Comparison of ENCODE assay signal across 25 cellular contexts in genomic region chr2:21260316-21260715, GRCh38.
DNase-seq lines count a peak whose midpoint lies in the region; ATAC-seq, FAIRE-seq and TF ChIP-seq lines count a peak whose summit lies in the region.
"Had no signal": no experiment of that assay in that cellular context is flagged by ENCODE, and none has a peak within 500 bp of the region (broad histone marks: within the 10 kb centered on the region; RNA-seq: fewer than 3 reads in every experiment).

No MANE protein-coding gene starts in this region.

- peaks cover 3% of the 10 kb centered on the region for H3K27me3 Mint-ChIP-seq in glutamatergic neuron (ENCODE audit: unreplicated experiment)
- H3K27me3 Mint-ChIP-seq: B cell, IgD-negative memory B cell had no signal

- FAIRE-seq in D721Med (lab: Jason Lieb, UNC): no peak

- no peak for TF ChIP-seq POLR2A in GM18505 (IDR thresholded peaks at IDR 0.05; ENCODE audit: borderline replicate concordance, extremely low read depth, insufficient read depth, insufficient read length)

- no peak for TF ChIP-seq CTCF in glutamatergic neuron (IDR thresholded peaks at IDR 0.05; ENCODE audit: partially characterized antibody, unreplicated experiment)
- TF ChIP-seq CTCF in D721Med (IDR thresholded peaks at IDR 0.05; ENCODE audit: insufficient read depth, missing control alignments): no peak

- H3K4me3 Mint-ChIP-seq in glutamatergic neuron (ENCODE audit: unreplicated experiment): peak overlapping the region; percentile 50
- H3K4me3 Mint-ChIP-seq: B cell; CD14-positive monocyte; CD8-positive, alpha-beta memory T cell; IgD-negative memory B cell had no signal

- DNase-seq in NCI-H2171 treated with DMSO at 0.1 percent for 48 hours (lab: John Stamatoyannopoulos, UW): peak; percentile 28
- no peak for DNase-seq in NCI-H2171 (lab: John Stamatoyannopoulos, UW)
- no peak for DNase-seq in caudate nucleus (lab: John Stamatoyannopoulos, UW)
- DNase-seq in glutamatergic neuron: peak; percentile 55
- DNase-seq in D721Med (ENCODE audit: insufficient read length, low spot score): no peak
- DNase-seq: CD8-positive, alpha-beta memory T cell; DMS53; GOT3; HCEC 1CT; MM.1S; NCI-H2029; NCI-H345; NCI-H510A treated with DMSO at 0.1 percent for 48 hours; NCI-H82; Right ventricle myocardium superior; RPMI8226 had no signal

- H3K4me1 Mint-ChIP-seq in glutamatergic neuron (ENCODE audit: low read depth, unreplicated experiment): peaks cover 34% of the 10 kb centered on the region
- H3K4me1 Mint-ChIP-seq: B cell; CD8-positive, alpha-beta memory T cell; IgD-negative memory B cell had no signal

- ATAC-seq in GM18505 (IDR thresholded peaks at IDR 0.05; ENCODE audit: unreplicated experiment) (no peak), HG03378 (IDR thresholded peaks at IDR 0.05; ENCODE audit: unreplicated experiment) (no peak)

- peak overlapping the region; percentile 95 for H3K27ac ChIP-seq in caudate nucleus (ENCODE audit: low read depth, low read length)
- H3K27ac ChIP-seq in temporal lobe (ENCODE audit: low read depth, low read length): peak overlapping the region; percentile 99
- H3K27ac ChIP-seq: 22Rv1, KMS-11, SJSA1 had no signal

- H3K9me3 Mint-ChIP-seq in glutamatergic neuron (ENCODE audit: unreplicated experiment): peaks cover 8% of the 10 kb centered on the region
- H3K9me3 Mint-ChIP-seq: IgD-negative memory B cell had no signal

- H3K27ac Mint-ChIP-seq in glutamatergic neuron (ENCODE audit: unreplicated experiment): peak overlapping the region; percentile 87
- H3K27ac Mint-ChIP-seq: B cell; CD14-positive monocyte; CD8-positive, alpha-beta memory T cell; IgD-negative memory B cell had no signal

- no peaks in the 10 kb centered on the region for H3K36me3 Mint-ChIP-seq in glutamatergic neuron (ENCODE audit: unreplicated experiment)
- H3K36me3 Mint-ChIP-seq: CD14-positive monocyte; CD8-positive, alpha-beta memory T cell; IgD-negative memory B cell had no signal

Comparison
In these comparisons a context has a peak if more than half of its experiments do, and no peak if none do; other contexts are left out.
1. DNase-seq: peak in NCI-H2171 treated with DMSO at 0.1 percent for 48 hours (single experiment) and glutamatergic neuron (single experiment); none in NCI-H2171 (single experiment), caudate nucleus (0 of 61) and D721Med (single experiment).